Comparison of ENCODE assay signal across 1 cellular context in genomic region chr11:113195728-113196127, GRCh38.
TF ChIP-seq lines count a peak whose summit lies in the region.

No MANE protein-coding gene starts in this region.

TF ChIP-seq in HepG2, 621 proteins besides CTCF, POLR2A, EP300 and RAD21 (continued from another document and continues in another):
- TF ChIP-seq, protein P1, sequence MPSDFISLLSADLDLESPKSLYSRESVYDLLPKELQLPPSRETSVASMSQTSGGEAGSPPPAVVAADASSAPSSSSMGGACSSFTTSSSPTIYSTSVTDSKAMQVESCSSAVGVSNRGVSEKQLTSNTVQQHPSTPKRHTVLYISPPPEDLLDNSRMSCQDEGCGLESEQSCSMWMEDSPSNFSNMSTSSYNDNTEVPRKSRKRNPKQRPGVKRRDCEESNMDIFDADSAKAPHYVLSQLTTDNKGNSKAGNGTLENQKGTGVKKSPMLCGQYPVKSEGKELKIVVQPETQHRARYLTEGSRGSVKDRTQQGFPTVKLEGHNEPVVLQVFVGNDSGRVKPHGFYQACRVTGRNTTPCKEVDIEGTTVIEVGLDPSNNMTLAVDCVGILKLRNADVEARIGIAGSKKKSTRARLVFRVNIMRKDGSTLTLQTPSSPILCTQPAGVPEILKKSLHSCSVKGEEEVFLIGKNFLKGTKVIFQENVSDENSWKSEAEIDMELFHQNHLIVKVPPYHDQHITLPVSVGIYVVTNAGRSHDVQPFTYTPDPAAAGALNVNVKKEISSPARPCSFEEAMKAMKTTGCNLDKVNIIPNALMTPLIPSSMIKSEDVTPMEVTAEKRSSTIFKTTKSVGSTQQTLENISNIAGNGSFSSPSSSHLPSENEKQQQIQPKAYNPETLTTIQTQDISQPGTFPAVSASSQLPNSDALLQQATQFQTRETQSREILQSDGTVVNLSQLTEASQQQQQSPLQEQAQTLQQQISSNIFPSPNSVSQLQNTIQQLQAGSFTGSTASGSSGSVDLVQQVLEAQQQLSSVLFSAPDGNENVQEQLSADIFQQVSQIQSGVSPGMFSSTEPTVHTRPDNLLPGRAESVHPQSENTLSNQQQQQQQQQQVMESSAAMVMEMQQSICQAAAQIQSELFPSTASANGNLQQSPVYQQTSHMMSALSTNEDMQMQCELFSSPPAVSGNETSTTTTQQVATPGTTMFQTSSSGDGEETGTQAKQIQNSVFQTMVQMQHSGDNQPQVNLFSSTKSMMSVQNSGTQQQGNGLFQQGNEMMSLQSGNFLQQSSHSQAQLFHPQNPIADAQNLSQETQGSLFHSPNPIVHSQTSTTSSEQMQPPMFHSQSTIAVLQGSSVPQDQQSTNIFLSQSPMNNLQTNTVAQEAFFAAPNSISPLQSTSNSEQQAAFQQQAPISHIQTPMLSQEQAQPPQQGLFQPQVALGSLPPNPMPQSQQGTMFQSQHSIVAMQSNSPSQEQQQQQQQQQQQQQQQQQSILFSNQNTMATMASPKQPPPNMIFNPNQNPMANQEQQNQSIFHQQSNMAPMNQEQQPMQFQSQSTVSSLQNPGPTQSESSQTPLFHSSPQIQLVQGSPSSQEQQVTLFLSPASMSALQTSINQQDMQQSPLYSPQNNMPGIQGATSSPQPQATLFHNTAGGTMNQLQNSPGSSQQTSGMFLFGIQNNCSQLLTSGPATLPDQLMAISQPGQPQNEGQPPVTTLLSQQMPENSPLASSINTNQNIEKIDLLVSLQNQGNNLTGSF (CRISPR knock-in tag; IDR thresholded peaks at IDR 0.05): no peak
- TF ChIP-seq SRY (CRISPR knock-in tag; IDR thresholded peaks at IDR 0.05) (no peak), KDM1A (CRISPR knock-in tag; IDR thresholded peaks at IDR 0.05) (no peak), KLF12 (CRISPR knock-in tag; IDR thresholded peaks at IDR 0.05; ENCODE audit: borderline replicate concordance) (no peak), GLI4 (CRISPR knock-in tag; IDR thresholded peaks at IDR 0.05; ENCODE audit: borderline replicate concordance) (no peak), ZNF441 (CRISPR knock-in tag; IDR thresholded peaks at IDR 0.05; ENCODE audit: borderline replicate concordance) (no peak), AHR (CRISPR knock-in tag; IDR thresholded peaks at IDR 0.05) (no peak), NR2F6 (IDR thresholded peaks at IDR 0.05) (0 out of 2 replicates have a peak, but pooled peaks have one; percentile 11), NR2F6 (CRISPR knock-in tag; IDR thresholded peaks at IDR 0.05) (no peak), FOXA3 (CRISPR knock-in tag; IDR thresholded peaks at IDR 0.05) (peak; percentile 57; the same call in 1 of the 2 replicates), ZNF280B (CRISPR knock-in tag; IDR thresholded peaks at IDR 0.05; ENCODE audit: borderline replicate concordance) (no peak), HOMEZ (CRISPR knock-in tag; IDR thresholded peaks at IDR 0.05; ENCODE audit: low read depth) (no peak), IKZF1 (IDR thresholded peaks at IDR 0.05) (no peak), KLF11 (CRISPR knock-in tag; IDR thresholded peaks at IDR 0.05) (no peak), SOX13 (IDR thresholded peaks at IDR 0.05) (no peak), SOX13 (CRISPR knock-in tag; conservative IDR thresholded peaks at IDR 0.05 in 1 of 2, IDR thresholded peaks at IDR 0.05 in 1 of 2) (no peak), ZNF160 (CRISPR knock-in tag; IDR thresholded peaks at IDR 0.05) (no peak), ZXDC (CRISPR knock-in tag; IDR thresholded peaks at IDR 0.05) (no peak), U2AF1 (optimal IDR thresholded peaks at IDR 0.05; ENCODE audit: low read depth, low read length) (no peak), ZNF749 (CRISPR knock-in tag; IDR thresholded peaks at IDR 0.05; ENCODE audit: borderline replicate concordance) (no peak), ZNF530 (CRISPR knock-in tag; IDR thresholded peaks at IDR 0.05; ENCODE audit: low read depth) (no peak), ZSCAN9 (CRISPR knock-in tag; IDR thresholded peaks at IDR 0.05; ENCODE audit: borderline replicate concordance) (no peak), ARID3A (IDR thresholded peaks at IDR 0.05; ENCODE audit: low read depth, low read length) (peak; percentile 93), ZNF296 (CRISPR knock-in tag; conservative IDR thresholded peaks at IDR 0.05) (no peak), GATAD2A (CRISPR knock-in tag; IDR thresholded peaks at IDR 0.05) (no peak), ZNF720 (CRISPR knock-in tag; IDR thresholded peaks at IDR 0.05) (no peak), ZNF207 (IDR thresholded peaks at IDR 0.05; ENCODE audit: borderline replicate concordance) (no peak), ZNF616 (CRISPR knock-in tag; IDR thresholded peaks at IDR 0.05; ENCODE audit: low read depth) (no peak)
- TF ChIP-seq, protein P2, sequence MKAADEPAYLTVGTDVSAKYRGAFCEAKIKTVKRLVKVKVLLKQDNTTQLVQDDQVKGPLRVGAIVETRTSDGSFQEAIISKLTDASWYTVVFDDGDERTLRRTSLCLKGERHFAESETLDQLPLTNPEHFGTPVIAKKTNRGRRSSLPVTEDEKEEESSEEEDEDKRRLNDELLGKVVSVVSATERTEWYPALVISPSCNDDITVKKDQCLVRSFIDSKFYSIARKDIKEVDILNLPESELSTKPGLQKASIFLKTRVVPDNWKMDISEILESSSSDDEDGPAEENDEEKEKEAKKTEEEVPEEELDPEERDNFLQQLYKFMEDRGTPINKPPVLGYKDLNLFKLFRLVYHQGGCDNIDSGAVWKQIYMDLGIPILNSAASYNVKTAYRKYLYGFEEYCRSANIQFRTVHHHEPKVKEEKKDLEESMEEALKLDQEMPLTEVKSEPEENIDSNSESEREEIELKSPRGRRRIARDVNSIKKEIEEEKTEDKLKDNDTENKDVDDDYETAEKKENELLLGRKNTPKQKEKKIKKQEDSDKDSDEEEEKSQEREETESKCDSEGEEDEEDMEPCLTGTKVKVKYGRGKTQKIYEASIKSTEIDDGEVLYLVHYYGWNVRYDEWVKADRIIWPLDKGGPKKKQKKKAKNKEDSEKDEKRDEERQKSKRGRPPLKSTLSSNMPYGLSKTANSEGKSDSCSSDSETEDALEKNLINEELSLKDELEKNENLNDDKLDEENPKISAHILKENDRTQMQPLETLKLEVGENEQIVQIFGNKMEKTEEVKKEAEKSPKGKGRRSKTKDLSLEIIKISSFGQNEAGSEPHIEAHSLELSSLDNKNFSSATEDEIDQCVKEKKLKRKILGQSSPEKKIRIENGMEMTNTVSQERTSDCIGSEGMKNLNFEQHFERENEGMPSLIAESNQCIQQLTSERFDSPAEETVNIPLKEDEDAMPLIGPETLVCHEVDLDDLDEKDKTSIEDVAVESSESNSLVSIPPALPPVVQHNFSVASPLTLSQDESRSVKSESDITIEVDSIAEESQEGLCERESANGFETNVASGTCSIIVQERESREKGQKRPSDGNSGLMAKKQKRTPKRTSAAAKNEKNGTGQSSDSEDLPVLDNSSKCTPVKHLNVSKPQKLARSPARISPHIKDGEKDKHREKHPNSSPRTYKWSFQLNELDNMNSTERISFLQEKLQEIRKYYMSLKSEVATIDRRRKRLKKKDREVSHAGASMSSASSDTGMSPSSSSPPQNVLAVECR (CRISPR knock-in tag; IDR thresholded peaks at IDR 0.05; ENCODE audit: borderline replicate concordance): no peak
- TF ChIP-seq, protein P3, sequence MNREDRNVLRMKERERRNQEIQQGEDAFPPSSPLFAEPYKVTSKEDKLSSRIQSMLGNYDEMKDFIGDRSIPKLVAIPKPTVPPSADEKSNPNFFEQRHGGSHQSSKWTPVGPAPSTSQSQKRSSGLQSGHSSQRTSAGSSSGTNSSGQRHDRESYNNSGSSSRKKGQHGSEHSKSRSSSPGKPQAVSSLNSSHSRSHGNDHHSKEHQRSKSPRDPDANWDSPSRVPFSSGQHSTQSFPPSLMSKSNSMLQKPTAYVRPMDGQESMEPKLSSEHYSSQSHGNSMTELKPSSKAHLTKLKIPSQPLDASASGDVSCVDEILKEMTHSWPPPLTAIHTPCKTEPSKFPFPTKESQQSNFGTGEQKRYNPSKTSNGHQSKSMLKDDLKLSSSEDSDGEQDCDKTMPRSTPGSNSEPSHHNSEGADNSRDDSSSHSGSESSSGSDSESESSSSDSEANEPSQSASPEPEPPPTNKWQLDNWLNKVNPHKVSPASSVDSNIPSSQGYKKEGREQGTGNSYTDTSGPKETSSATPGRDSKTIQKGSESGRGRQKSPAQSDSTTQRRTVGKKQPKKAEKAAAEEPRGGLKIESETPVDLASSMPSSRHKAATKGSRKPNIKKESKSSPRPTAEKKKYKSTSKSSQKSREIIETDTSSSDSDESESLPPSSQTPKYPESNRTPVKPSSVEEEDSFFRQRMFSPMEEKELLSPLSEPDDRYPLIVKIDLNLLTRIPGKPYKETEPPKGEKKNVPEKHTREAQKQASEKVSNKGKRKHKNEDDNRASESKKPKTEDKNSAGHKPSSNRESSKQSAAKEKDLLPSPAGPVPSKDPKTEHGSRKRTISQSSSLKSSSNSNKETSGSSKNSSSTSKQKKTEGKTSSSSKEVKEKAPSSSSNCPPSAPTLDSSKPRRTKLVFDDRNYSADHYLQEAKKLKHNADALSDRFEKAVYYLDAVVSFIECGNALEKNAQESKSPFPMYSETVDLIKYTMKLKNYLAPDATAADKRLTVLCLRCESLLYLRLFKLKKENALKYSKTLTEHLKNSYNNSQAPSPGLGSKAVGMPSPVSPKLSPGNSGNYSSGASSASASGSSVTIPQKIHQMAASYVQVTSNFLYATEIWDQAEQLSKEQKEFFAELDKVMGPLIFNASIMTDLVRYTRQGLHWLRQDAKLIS (CRISPR knock-in tag; IDR thresholded peaks at IDR 0.05): no peak
- TF ChIP-seq, protein P4, sequence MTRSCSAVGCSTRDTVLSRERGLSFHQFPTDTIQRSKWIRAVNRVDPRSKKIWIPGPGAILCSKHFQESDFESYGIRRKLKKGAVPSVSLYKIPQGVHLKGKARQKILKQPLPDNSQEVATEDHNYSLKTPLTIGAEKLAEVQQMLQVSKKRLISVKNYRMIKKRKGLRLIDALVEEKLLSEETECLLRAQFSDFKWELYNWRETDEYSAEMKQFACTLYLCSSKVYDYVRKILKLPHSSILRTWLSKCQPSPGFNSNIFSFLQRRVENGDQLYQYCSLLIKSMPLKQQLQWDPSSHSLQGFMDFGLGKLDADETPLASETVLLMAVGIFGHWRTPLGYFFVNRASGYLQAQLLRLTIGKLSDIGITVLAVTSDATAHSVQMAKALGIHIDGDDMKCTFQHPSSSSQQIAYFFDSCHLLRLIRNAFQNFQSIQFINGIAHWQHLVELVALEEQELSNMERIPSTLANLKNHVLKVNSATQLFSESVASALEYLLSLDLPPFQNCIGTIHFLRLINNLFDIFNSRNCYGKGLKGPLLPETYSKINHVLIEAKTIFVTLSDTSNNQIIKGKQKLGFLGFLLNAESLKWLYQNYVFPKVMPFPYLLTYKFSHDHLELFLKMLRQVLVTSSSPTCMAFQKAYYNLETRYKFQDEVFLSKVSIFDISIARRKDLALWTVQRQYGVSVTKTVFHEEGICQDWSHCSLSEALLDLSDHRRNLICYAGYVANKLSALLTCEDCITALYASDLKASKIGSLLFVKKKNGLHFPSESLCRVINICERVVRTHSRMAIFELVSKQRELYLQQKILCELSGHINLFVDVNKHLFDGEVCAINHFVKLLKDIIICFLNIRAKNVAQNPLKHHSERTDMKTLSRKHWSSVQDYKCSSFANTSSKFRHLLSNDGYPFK (CRISPR knock-in tag; IDR thresholded peaks at IDR 0.05; ENCODE audit: borderline replicate concordance): no peak
- TF ChIP-seq, protein P5, sequence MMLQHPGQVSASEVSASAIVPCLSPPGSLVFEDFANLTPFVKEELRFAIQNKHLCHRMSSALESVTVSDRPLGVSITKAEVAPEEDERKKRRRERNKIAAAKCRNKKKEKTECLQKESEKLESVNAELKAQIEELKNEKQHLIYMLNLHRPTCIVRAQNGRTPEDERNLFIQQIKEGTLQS (CRISPR knock-in tag; IDR thresholded peaks at IDR 0.05): no peak
